Comparison of ENCODE assay signal across 1 cellular context in the genomic region with DNA sequence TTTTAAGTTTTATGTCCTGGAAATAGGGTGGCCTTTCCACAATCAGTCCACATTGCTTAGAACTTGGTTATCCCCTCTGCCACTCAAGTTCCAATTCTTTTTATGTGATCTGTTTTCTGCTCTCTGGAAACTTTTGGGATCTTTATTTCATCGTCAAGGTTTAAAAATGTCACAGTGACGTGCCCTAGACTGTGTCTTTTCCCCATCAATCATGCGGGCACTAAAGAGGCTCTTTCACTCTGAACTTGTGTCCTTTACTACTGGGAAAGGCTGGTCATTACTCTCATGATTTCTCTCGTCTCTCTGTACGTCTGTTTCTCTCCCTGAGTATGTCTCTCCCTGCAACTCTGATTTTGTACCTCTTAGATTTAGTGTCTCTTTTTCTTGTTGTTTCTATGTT.
TF ChIP-seq lines count a peak whose summit lies in the region.

No MANE protein-coding gene starts in this region.

TF ChIP-seq in GM12878, 131 proteins besides CTCF, POLR2A, EP300 and RAD21 (continued from another document):
- no peak for TF ChIP-seq PKNOX1 (IDR thresholded peaks at IDR 0.05)
- TF ChIP-seq SUPT20H (IDR thresholded peaks at IDR 0.05; ENCODE audit: borderline replicate concordance, control insufficient read depth, low read depth, low read length): no peak
- TF ChIP-seq, protein P1, sequence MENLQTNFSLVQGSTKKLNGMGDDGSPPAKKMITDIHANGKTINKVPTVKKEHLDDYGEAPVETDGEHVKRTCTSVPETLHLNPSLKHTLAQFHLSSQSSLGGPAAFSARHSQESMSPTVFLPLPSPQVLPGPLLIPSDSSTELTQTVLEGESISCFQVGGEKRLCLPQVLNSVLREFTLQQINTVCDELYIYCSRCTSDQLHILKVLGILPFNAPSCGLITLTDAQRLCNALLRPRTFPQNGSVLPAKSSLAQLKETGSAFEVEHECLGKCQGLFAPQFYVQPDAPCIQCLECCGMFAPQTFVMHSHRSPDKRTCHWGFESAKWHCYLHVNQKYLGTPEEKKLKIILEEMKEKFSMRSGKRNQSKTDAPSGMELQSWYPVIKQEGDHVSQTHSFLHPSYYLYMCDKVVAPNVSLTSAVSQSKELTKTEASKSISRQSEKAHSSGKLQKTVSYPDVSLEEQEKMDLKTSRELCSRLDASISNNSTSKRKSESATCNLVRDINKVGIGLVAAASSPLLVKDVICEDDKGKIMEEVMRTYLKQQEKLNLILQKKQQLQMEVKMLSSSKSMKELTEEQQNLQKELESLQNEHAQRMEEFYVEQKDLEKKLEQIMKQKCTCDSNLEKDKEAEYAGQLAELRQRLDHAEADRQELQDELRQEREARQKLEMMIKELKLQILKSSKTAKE (IDR thresholded peaks at IDR 0.05; ENCODE audit: low read depth, poor library complexity, severe bottlenecking): no peak
- TF ChIP-seq MTA3 (IDR thresholded peaks at IDR 0.05; ENCODE audit: borderline replicate concordance, low read length): no peak
- TF ChIP-seq SREBF2 (IDR thresholded peaks at IDR 0.05; ENCODE audit: low read length): no peak
- TF ChIP-seq RUNX3 (IDR thresholded peaks at IDR 0.05; ENCODE audit: low read length): no peak
- no peak for TF ChIP-seq DPF2 (IDR thresholded peaks at IDR 0.05)
- TF ChIP-seq JUNB (IDR thresholded peaks at IDR 0.05): no peak
- no peak for TF ChIP-seq EED (IDR thresholded peaks at IDR 0.05; ENCODE audit: low read depth)
